In genomic region chr7:101688183-101688831, GRCh38 we compare ENCODE assay signal across 8 cellular contexts. TPM values are rescaled to one million over a fixed set of nuclear protein-coding genes. Genes with fewer than 3 reads are reported as not detected.
DNase-seq lines count a peak whose midpoint lies in the region; ATAC-seq and TF ChIP-seq lines count a peak whose summit lies in the region.

No MANE protein-coding gene starts in this region.

- ATAC-seq in lung (ENCODE audit: insufficient read depth, low FRiP score), result peak; percentile 93
- no peak for ATAC-seq in HG02763 (IDR thresholded peaks at IDR 0.05; ENCODE audit: unreplicated experiment)

- intact Hi-C loops in dorsolateral prefrontal cortex (cut with DNase I), result loop anchor here (2.0 to 10.0 kb wide), 6 partner anchors 124 to 582 kb away; partner anchors contain the start of gene CUX1 (in 1 of the 2)

- peaks cover 0 to 7% of the 10 kb centered on the region in 2 donors for H3K4me1 ChIP-seq in lung (ENCODE audit: control insufficient read depth in 2 of 2, insufficient read depth in 2 of 2, low read length in 2 of 2)

- peaks cover 3% of the 10 kb centered on the region; the same call in 1 of the 2 replicates for H3K27me3 Mint-ChIP-seq in HFFc6 (ENCODE audit: insufficient read depth)

- H3K9me3 Mint-ChIP-seq in HFFc6, result no peaks in the 10 kb centered on the region

- H3K4me3 Mint-ChIP-seq in HFFc6, result peak overlapping the region; percentile 39

- H3K27ac Mint-ChIP-seq in HFFc6, result no peak overlapping the region

- WGBS in lung, 2 donors, result 3 to 7% methylated on average over 29 to 42 of the region's 43 CpGs

- H3K36me3 Mint-ChIP-seq in HFFc6 (ENCODE audit: low read depth), result no peaks in the 10 kb centered on the region

- peak; percentile 50 for DNase-seq in DMS53 treated with DMSO at 0.1 percent for 48 hours (lab: John Stamatoyannopoulos, UW; ENCODE audit: unreplicated experiment)
- peak; percentile 13 for DNase-seq in HFFc6
- peak; percentile 47 for DNase-seq in NCI-H2227 treated with DMSO at 0.1 percent for 48 hours (lab: John Stamatoyannopoulos, UW)
- DNase-seq in activated CD4-positive, alpha-beta T cell treated with anti-CD3 and anti-CD28 coated beads, Interleukin-2, amount 50 U/mL, for 4 hours, result peak; percentile 73 to 77
- peak; percentile 58 to 82 (median 67) for DNase-seq in dorsolateral prefrontal cortex
- peak; percentile 77 for DNase-seq in lung (ENCODE audit: low spot score)
- DNase-seq in stimulated activated CD8-positive, alpha-beta memory T cell treated with anti-CD3 and anti-CD28 coated beads, Interleukin-12 subunit alpha, Interleukin-12 subunit beta, amount 100 ng/mL, for 24 hours (ENCODE audit: extremely low read depth), result peak; percentile 56

- H3K4me3 ChIP-seq in dorsolateral prefrontal cortex (peak overlapping the region in 42 of 59 donors; percentile 1 to 51 (median 34)), lung (no peak overlapping the region)

- H3K27me3 ChIP-seq in dorsolateral prefrontal cortex, result peaks cover 0 to 3% (median 0%) of the 10 kb centered on the region in 45 donors
- no peaks in the 10 kb centered on the region for H3K27me3 ChIP-seq in lung (ENCODE audit: control insufficient read depth, insufficient read depth)

- TF ChIP-seq CTCF in HFFc6 (IDR thresholded peaks at IDR 0.05) (peak; percentile 99), dorsolateral prefrontal cortex (IDR thresholded peaks at IDR 0.05 in 54 of 56, conservative IDR thresholded peaks at IDR 0.05 in 2 of 56; ENCODE audit: low read depth in 1 of 56, partially characterized antibody in 56 of 56) (peak; percentile 74 to 98 (median 96)), lung (IDR thresholded peaks at IDR 0.05; ENCODE audit: control extremely low read depth, extremely low read depth) (peak; percentile 81)

- no peaks in the 10 kb centered on the region for H3K4me1 Mint-ChIP-seq in HFFc6 (ENCODE audit: low read depth)

- H3K27ac ChIP-seq in dorsolateral prefrontal cortex (no peak overlapping the region), lung (ENCODE audit: low read depth in 1 of 2, low read length in 1 of 2) (no peak overlapping the region)

- no peaks in the 10 kb centered on the region for H3K36me3 ChIP-seq in lung (ENCODE audit: control insufficient read depth in 2 of 2, insufficient read depth in 2 of 2, low read length in 2 of 2)

- peaks cover 0 to 1% of the 10 kb centered on the region in 2 donors for H3K9me3 ChIP-seq in lung (ENCODE audit: control insufficient read depth in 2 of 2, insufficient read depth in 1 of 2, low read length in 1 of 2)

RNA-seq across cellular contexts. Expression of gene MYL10, which starts 59.2 kb away (rescaled TPM):
- total RNA-seq in HFFc6 (2021; fragmentation: NEBNext Ultra II Directional; extraction: Animal tissue kit (Norgen Biotek cat#: 25700)), result not detected
- total RNA-seq in dorsolateral prefrontal cortex, result not detected
- not detected for total RNA-seq in lung
- polyA plus RNA-seq in lung, result not detected

Comparison
In these comparisons a context has a peak if more than half of its experiments do, and no peak if none do; other contexts are left out.
1. DNase-seq: peak in every context shown above with its lines; median percentile 77 in lung; 75 in activated CD4-positive, alpha-beta T cell treated with anti-CD3 and anti-CD28 coated beads, Interleukin-2, amount 50 U/mL, for 4 hours; 67 in dorsolateral prefrontal cortex; 56 in stimulated activated CD8-positive, alpha-beta memory T cell treated with anti-CD3 and anti-CD28 coated beads, Interleukin-12 subunit alpha, Interleukin-12 subunit beta, amount 100 ng/mL, for 24 hours; 50 in DMS53 treated with DMSO at 0.1 percent for 48 hours; 47 in NCI-H2227 treated with DMSO at 0.1 percent for 48 hours; 13 in HFFc6.